ENCODE assay signal across 8 cellular contexts in the genomic region with DNA sequence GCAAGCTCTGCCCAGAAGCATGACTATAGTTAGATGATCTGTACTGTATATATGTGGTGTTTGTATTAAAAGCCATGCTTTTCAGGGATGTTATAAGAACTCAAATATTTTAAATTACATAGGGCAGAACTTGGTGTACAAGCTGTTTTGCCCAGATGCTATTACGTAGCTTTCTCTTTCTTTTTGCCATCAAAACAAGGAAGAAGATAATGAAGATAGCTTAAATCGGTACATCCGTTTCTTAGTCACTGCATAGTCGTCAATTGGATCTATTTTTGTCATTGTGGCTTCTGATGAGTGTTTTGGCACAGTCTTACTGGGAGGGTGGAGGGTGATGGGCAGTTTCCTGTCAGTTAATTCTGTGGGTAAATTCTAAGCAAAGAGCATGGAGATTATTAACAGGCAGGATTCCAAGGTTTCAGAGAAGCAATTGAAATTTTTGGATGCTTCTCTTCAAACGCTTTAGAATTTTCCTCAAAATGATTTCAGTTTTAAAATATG.
DNase-seq lines count a peak whose midpoint lies in the region; ATAC-seq and TF ChIP-seq lines count a peak whose summit lies in the region.

No MANE protein-coding gene starts in this region.

- peak overlapping the region in 1 of 3 donors; percentile 4 for H3K4me3 ChIP-seq in right lobe of liver

- no peaks in the 10 kb centered on the region for H3K9me3 ChIP-seq in right lobe of liver

- DNase-seq in DMS114 treated with DMSO at 0.1 percent for 48 hours (lab: John Stamatoyannopoulos, UW; ENCODE audit: unreplicated experiment) (peak; percentile 80), astrocyte of the hippocampus (ENCODE audit: low read depth, low spot score) (peak; percentile 53), right lobe of liver (no peak), DMS79 (lab: John Stamatoyannopoulos, UW) (no peak)
- peak; percentile 7 to 14 for DNase-seq in stimulated activated CD8-positive, alpha-beta memory T cell treated with anti-CD3 and anti-CD28 coated beads, Interleukin-2, amount 100 ng/mL, for 48 hours (ENCODE audit: low read depth in 2 of 2)

- peaks cover 27 to 37% (median 32%) of the 10 kb centered on the region in 3 donors for H3K4me1 Mint-ChIP-seq in IgD-negative memory B cell

- peaks cover 0 to 4% (median 0%) of the 10 kb centered on the region in 4 donors for H3K4me1 ChIP-seq in right lobe of liver

- peaks cover 0 to 2% (median 0%) of the 10 kb centered on the region in 3 donors for H3K9me3 Mint-ChIP-seq in IgD-negative memory B cell

- ATAC-seq in GM21447 (IDR thresholded peaks at IDR 0.05; ENCODE audit: unreplicated experiment) (peak; percentile 93), SK-N-SH treated with all-trans-retinoic acid at 6 μM for 48 hours (peak; percentile 75), right lobe of liver (peak; percentile 79 to 92 (median 80))

- H3K36me3 Mint-ChIP-seq in IgD-negative memory B cell = peaks cover 2% of the 10 kb centered on the region

- WGBS in right lobe of liver (ENCODE audit: insufficient coverage, low coverage, low lambda C conversion rate, missing lambda C conversion rate) = 13% methylated on average over 5 of the region's 5 CpGs

- peak overlapping the region; percentile 54 to 92 (median 80) for H3K4me3 Mint-ChIP-seq in IgD-negative memory B cell

- no peaks in the 10 kb centered on the region for H3K27me3 Mint-ChIP-seq in IgD-negative memory B cell

- no peaks in the 10 kb centered on the region for H3K27me3 ChIP-seq in right lobe of liver

- no peaks in the 10 kb centered on the region for H3K36me3 ChIP-seq in right lobe of liver

- no peak for TF ChIP-seq CTCF in right lobe of liver (IDR thresholded peaks at IDR 0.05)

- TF ChIP-seq POLR2A in right lobe of liver (IDR thresholded peaks at IDR 0.05) = no peak

- H3K27ac ChIP-seq in right lobe of liver = peak overlapping the region in 2 of 3 donors; percentile 15 to 56

- intact Hi-C loops in right lobe of liver (cut with DNase I) = no loop called here

- H3K27ac Mint-ChIP-seq in IgD-negative memory B cell = peak overlapping the region; percentile 17 to 96 (median 70)

TF ChIP-seq in SK-N-SH treated with all-trans-retinoic acid at 6 μM for 48 hours, 23 proteins besides CTCF, POLR2A, EP300 and RAD21:
- TF ChIP-seq, protein P1, sequence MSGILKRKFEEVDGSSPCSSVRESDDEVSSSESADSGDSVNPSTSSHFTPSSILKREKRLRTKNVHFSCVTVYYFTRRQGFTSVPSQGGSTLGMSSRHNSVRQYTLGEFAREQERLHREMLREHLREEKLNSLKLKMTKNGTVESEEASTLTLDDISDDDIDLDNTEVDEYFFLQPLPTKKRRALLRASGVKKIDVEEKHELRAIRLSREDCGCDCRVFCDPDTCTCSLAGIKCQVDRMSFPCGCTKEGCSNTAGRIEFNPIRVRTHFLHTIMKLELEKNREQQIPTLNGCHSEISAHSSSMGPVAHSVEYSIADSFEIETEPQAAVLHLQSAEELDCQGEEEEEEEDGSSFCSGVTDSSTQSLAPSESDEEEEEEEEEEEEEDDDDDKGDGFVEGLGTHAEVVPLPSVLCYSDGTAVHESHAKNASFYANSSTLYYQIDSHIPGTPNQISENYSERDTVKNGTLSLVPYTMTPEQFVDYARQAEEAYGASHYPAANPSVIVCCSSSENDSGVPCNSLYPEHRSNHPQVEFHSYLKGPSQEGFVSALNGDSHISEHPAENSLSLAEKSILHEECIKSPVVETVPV (CRISPR knock-in tag; IDR thresholded peaks at IDR 0.05) = no peak
- TF ChIP-seq ZC3H10 (CRISPR knock-in tag; IDR thresholded peaks at IDR 0.05) = peak; percentile 76
- TF ChIP-seq ESRRG (CRISPR knock-in tag; IDR thresholded peaks at IDR 0.05) = no peak
- TF ChIP-seq PPARA (CRISPR knock-in tag; IDR thresholded peaks at IDR 0.05; ENCODE audit: borderline replicate concordance) = no peak

Comparison
In these comparisons a context has a peak if more than half of its experiments do, and no peak if none do; other contexts are left out.
1. DNase-seq: peak in DMS114 treated with DMSO at 0.1 percent for 48 hours (single experiment), astrocyte of the hippocampus (single experiment) and stimulated activated CD8-positive, alpha-beta memory T cell treated with anti-CD3 and anti-CD28 coated beads, Interleukin-2, amount 100 ng/mL, for 48 hours (2 of 2); none in right lobe of liver (0 of 3) and DMS79 (single experiment).
2. Peak in every context shown above with its lines, with median percentiles within 50 percentile points of each other: ATAC-seq.